26 cellular contexts compared by ENCODE assay signal in genomic region chrX:43753637-43754036, GRCh38.
"Had no signal": no experiment of that assay in that cellular context is flagged by ENCODE, and none has a peak within 500 bp of the region (broad histone marks: within the 10 kb centered on the region; RNA-seq: fewer than 3 reads in every experiment).

No MANE protein-coding gene starts in this region.

- H3K27me3 ChIP-seq: foreskin keratinocyte, tibial artery, uterus had no signal

- H3K36me3 ChIP-seq: tibial artery, uterus had no signal

- H3K4me1 ChIP-seq: foreskin keratinocyte, uterus had no signal

- H3K27ac ChIP-seq: foreskin keratinocyte, tibial artery, uterus had no signal

- DNase-seq: activated CD4-positive, alpha-beta T cell treated with anti-CD3 and anti-CD28 coated beads, Interleukin-2, amount 10 ng/mL, durations not matched to agents 24 days and 14 days; activated CD4-positive, CD25-positive, alpha-beta regulatory T cell; activated CD8-positive, alpha-beta T cell treated with anti-CD3 and anti-CD28 coated beads for 36 hours; activated naive CD4-positive, alpha-beta T cell treated with Interleukin-2 at 50 U/mL for 16 hours; activated naive CD8-positive, alpha-beta T cell treated with anti-CD3 and anti-CD28 coated beads, Interleukin-2, amount 10 ng/mL, durations not matched to agents 7 days and 5 days; activated T-cell treated with anti-CD3 and anti-CD28 coated beads, Interleukin-2, amount 50 U/mL, for 24 hours; anterior cingulate cortex; effector CD4-positive, alpha-beta T cell; hippocampal formation; islet precursor cell; left colon; nephron progenitor cell; occipital lobe; posterior cingulate gyrus; retina; stimulated activated CD4-positive, alpha-beta T cell treated with anti-CD3 and anti-CD28 coated beads, Interleukin-12 subunit alpha, Interleukin-12 subunit beta, amount 100 ng/mL, for 4 hours; stimulated activated CD4-positive, alpha-beta T cell treated with anti-CD3 and anti-CD28 coated beads, Interleukin-1b, Interleukin-23, amount 100 ng/mL, for 48 hours; stimulated activated CD8-positive, alpha-beta memory T cell treated with anti-CD3 and anti-CD28 coated beads, Interleukin-4, amount 100 ng/mL, for 48 hours; stimulated activated naive CD8-positive, alpha-beta T cell treated with anti-CD3 and anti-CD28 coated beads, Interleukin-15, Interleukin-2, amounts not matched to agents 100 U/mL and 50 U/mL, for 24 hours; substantia nigra; T-cell; T-helper 9 cell; tibial artery; uterus had no signal

- H3K9me3 ChIP-seq: uterus had no signal

- H3K4me3 ChIP-seq: lung, tibial artery, uterus had no signal
